In genomic region chrX:18410038-18410437, GRCh38 we compare ENCODE assay signal across 8 cellular contexts. TPM values are rescaled to one million over a fixed set of nuclear protein-coding genes. Genes with fewer than 3 reads are reported as not detected.
DNase-seq lines count a peak whose midpoint lies in the region; ATAC-seq and TF ChIP-seq lines count a peak whose summit lies in the region.

No MANE protein-coding gene starts in this region.

- H3K27me3 ChIP-seq in DND-41 (ENCODE audit: insufficient read depth, low read length, poor library complexity) = no peaks in the 10 kb centered on the region
- H3K27me3 ChIP-seq in brain microvascular endothelial cell (replicated peaks) = no peaks in the 10 kb centered on the region

- H3K9me3 ChIP-seq in DND-41 (ENCODE audit: insufficient read depth, low read length, severe bottlenecking) = no peaks in the 10 kb centered on the region

- H3K4me2 ChIP-seq in DND-41 (ENCODE audit: insufficient read depth, low read length) = no peak overlapping the region

- ATAC-seq in DND-41 (ENCODE audit: insufficient read depth, low read depth) (no peak), HG03571 (IDR thresholded peaks at IDR 0.05; ENCODE audit: unreplicated experiment) (no peak)

- DNase-seq in DND-41 (no peak), LHCN-M2 (ENCODE audit: low read depth) (peak; percentile 32), brain microvascular endothelial cell (peak; percentile 36), lung microvascular endothelial cell (ENCODE audit: low read depth in 2 of 2) (peak; percentile 50 to 72), NCI-H2081 treated with DMSO at 0.1 percent for 48 hours (lab: John Stamatoyannopoulos, UW) (no peak), cerebellar nuclear complex (lab: John Stamatoyannopoulos, UW) (no peak)
- no peak for DNase-seq in activated effector memory CD4-positive, alpha-beta T cell treated with anti-CD3 and anti-CD28 coated beads, Interleukin-2, amount 50 U/mL, for 16 hours

- H3K79me2 ChIP-seq in DND-41 (ENCODE audit: insufficient read depth, low read length) = no peaks in the 10 kb centered on the region

- no peaks in the 10 kb centered on the region for H3K36me3 ChIP-seq in DND-41 (ENCODE audit: insufficient read depth, low read length)
- no peaks in the 10 kb centered on the region for H3K36me3 ChIP-seq in brain microvascular endothelial cell (replicated peaks)

- no peak overlapping the region for H3K4me3 ChIP-seq in DND-41 (ENCODE audit: low read depth in 1 of 2, low read length in 2 of 2)
- no peak overlapping the region for H3K4me3 ChIP-seq in brain microvascular endothelial cell (ENCODE audit: low read depth, low read length)

- no peaks in the 10 kb centered on the region for H3K4me1 ChIP-seq in DND-41 (ENCODE audit: insufficient read depth, low read length)

- H3K9ac ChIP-seq in DND-41 (ENCODE audit: low read depth, low read length) = no peak overlapping the region

- H3K27ac ChIP-seq in DND-41 (ENCODE audit: low read length) (no peak overlapping the region), brain microvascular endothelial cell (no peak overlapping the region)

- in situ Hi-C loops in brain microvascular endothelial cell (cut with HindIII; ENCODE audit: low pct_ligation_motif_present, low sequenced_read_pairs) = no loop called here

- TF ChIP-seq CTCF in DND-41 (IDR thresholded peaks at IDR 0.05; ENCODE audit: borderline replicate concordance, extremely low read depth, low read length, poor library complexity, severe bottlenecking) (peak; percentile 41), brain microvascular endothelial cell (IDR thresholded peaks at IDR 0.05; ENCODE audit: low read depth, low read length, missing control alignments) (peak; percentile 40)

- H2AFZ ChIP-seq in DND-41 (ENCODE audit: low read depth, low read length) = no peak overlapping the region

- H4K20me1 ChIP-seq in DND-41 (ENCODE audit: insufficient read depth, low read length) = no peaks in the 10 kb centered on the region

RNA-seq across cellular contexts. Expression of gene CDKL5, which starts 15.4 kb away (rescaled TPM):
- total RNA-seq in LHCN-M2 (2014; rRNA removed) = 3.5 and 4.0 TPM in 2 replicates
- 1.3 TPM for polyA plus RNA-seq in LHCN-M2 (2012)
- 2.2 and 5.6 TPM in 2 replicates for total RNA-seq in lung microvascular endothelial cell

RNA-seq across cellular contexts. Expression of gene SCML2, which starts 55.5 kb away (rescaled TPM):
- 4.2 and 5.6 TPM in 2 replicates for total RNA-seq in LHCN-M2 (2014; rRNA removed)
- polyA plus RNA-seq in LHCN-M2 (2012) = 1.4 TPM
- 1.3 and 1.8 TPM in 2 replicates for total RNA-seq in lung microvascular endothelial cell

Comparison
In these comparisons a context has a peak if more than half of its experiments do, and no peak if none do; other contexts are left out.
1. DNase-seq: peak in LHCN-M2 (single experiment), brain microvascular endothelial cell (single experiment) and lung microvascular endothelial cell (2 of 2); none in DND-41 (single experiment), NCI-H2081 treated with DMSO at 0.1 percent for 48 hours (single experiment), activated effector memory CD4-positive, alpha-beta T cell treated with anti-CD3 and anti-CD28 coated beads, Interleukin-2, amount 50 U/mL, for 16 hours (single experiment) and cerebellar nuclear complex (0 of 2).